8 cellular contexts compared by ENCODE assay signal in the genomic region with DNA sequence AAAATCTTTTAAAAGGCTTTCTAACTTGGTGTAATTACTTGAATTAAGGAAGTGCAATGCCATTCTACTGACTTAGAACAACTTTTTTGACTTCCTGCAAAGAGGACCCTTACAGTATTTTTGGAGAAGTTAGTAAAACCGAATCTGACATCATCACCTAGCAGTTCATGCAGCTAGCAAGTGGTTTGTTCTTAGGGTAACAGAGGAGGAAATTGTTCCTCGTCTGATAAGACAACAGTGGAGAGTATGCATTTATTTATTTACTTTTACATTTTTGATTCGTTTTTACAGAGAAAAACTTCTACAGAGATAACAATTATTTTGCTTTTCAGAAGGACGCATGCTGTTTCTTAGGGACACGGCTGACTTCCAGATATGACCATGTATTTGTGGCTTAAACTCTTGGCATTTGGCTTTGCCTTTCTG. TPM values are rescaled to one million over a fixed set of nuclear protein-coding genes. Genes with fewer than 3 reads are reported as not detected.
DNase-seq lines count a peak whose midpoint lies in the region; ATAC-seq and TF ChIP-seq lines count a peak whose summit lies in the region.

A gene with protein sequence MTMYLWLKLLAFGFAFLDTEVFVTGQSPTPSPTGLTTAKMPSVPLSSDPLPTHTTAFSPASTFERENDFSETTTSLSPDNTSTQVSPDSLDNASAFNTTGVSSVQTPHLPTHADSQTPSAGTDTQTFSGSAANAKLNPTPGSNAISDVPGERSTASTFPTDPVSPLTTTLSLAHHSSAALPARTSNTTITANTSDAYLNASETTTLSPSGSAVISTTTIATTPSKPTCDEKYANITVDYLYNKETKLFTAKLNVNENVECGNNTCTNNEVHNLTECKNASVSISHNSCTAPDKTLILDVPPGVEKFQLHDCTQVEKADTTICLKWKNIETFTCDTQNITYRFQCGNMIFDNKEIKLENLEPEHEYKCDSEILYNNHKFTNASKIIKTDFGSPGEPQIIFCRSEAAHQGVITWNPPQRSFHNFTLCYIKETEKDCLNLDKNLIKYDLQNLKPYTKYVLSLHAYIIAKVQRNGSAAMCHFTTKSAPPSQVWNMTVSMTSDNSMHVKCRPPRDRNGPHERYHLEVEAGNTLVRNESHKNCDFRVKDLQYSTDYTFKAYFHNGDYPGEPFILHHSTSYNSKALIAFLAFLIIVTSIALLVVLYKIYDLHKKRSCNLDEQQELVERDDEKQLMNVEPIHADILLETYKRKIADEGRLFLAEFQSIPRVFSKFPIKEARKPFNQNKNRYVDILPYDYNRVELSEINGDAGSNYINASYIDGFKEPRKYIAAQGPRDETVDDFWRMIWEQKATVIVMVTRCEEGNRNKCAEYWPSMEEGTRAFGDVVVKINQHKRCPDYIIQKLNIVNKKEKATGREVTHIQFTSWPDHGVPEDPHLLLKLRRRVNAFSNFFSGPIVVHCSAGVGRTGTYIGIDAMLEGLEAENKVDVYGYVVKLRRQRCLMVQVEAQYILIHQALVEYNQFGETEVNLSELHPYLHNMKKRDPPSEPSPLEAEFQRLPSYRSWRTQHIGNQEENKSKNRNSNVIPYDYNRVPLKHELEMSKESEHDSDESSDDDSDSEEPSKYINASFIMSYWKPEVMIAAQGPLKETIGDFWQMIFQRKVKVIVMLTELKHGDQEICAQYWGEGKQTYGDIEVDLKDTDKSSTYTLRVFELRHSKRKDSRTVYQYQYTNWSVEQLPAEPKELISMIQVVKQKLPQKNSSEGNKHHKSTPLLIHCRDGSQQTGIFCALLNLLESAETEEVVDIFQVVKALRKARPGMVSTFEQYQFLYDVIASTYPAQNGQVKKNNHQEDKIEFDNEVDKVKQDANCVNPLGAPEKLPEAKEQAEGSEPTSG (N-terminal part only) (plus strand): TSS at position 147 of the 426 bp plus-strand sequence. CDS start 229 bp downstream, at position 376.

- peaks cover 0 to under 1% (median 0%) of the 10 kb centered on the region in 7 donors for H3K9me3 Mint-ChIP-seq in CD4-positive, CD25-positive, alpha-beta regulatory T cell
- no peaks in the 10 kb centered on the region for H3K9me3 Mint-ChIP-seq in activated CD4-positive, alpha-beta memory T cell treated with anti-CD3 and anti-CD28 coated beads, Interleukin-2, amount 10 ng/mL, durations not matched to agents 7 days and 5 days

- no peak for TF ChIP-seq CTCF in lower leg skin (IDR thresholded peaks at IDR 0.05)

- H3K4me1 Mint-ChIP-seq in CD4-positive, CD25-positive, alpha-beta regulatory T cell, result peaks cover 28 to 49% (median 36%) of the 10 kb centered on the region in 4 donors
- peaks cover 50% of the 10 kb centered on the region for H3K4me1 Mint-ChIP-seq in activated CD4-positive, alpha-beta memory T cell treated with anti-CD3 and anti-CD28 coated beads, Interleukin-2, amount 10 ng/mL, durations not matched to agents 7 days and 5 days

- H3K36me3 ChIP-seq in CD4-positive, CD25-positive, alpha-beta regulatory T cell (ENCODE audit: control insufficient read depth, insufficient read depth, low read length), result peaks cover 16% of the 10 kb centered on the region
- H3K36me3 ChIP-seq in mucosa of stomach (ENCODE audit: control insufficient read depth, insufficient read depth, low read length), result no peaks in the 10 kb centered on the region

- no peaks in the 10 kb centered on the region for H3K9me3 ChIP-seq in CD4-positive, CD25-positive, alpha-beta regulatory T cell (ENCODE audit: control insufficient read depth in 2 of 2, low read length in 2 of 2)
- no peaks in the 10 kb centered on the region for H3K9me3 ChIP-seq in mucosa of stomach (ENCODE audit: control insufficient read depth, low read length)

- H3K4me3 Mint-ChIP-seq in CD4-positive, CD25-positive, alpha-beta regulatory T cell, result peak within 1 kb of the TSS; percentile 92 to 98 (median 92)
- peak within 1 kb of the TSS; percentile 94 for H3K4me3 Mint-ChIP-seq in activated CD4-positive, alpha-beta memory T cell treated with anti-CD3 and anti-CD28 coated beads, Interleukin-2, amount 10 ng/mL, durations not matched to agents 7 days and 5 days

- H3K36me3 Mint-ChIP-seq in CD4-positive, CD25-positive, alpha-beta regulatory T cell, result peaks cover 30% of the 10 kb centered on the region
- peaks cover 53% of the 10 kb centered on the region for H3K36me3 Mint-ChIP-seq in activated CD4-positive, alpha-beta memory T cell treated with anti-CD3 and anti-CD28 coated beads, Interleukin-2, amount 10 ng/mL, durations not matched to agents 7 days and 5 days (ENCODE audit: low read depth)

- intact Hi-C loops in lower leg skin (cut with DNase I; ENCODE audit: low total_unique reads), result no loop called here

- peaks cover 63% of the 10 kb centered on the region for H3K4me1 ChIP-seq in CD4-positive, CD25-positive, alpha-beta regulatory T cell (ENCODE audit: control insufficient read depth, insufficient read depth, low read length, poor library complexity, severe bottlenecking)
- no peaks in the 10 kb centered on the region for H3K4me1 ChIP-seq in mucosa of stomach (ENCODE audit: control insufficient read depth, insufficient read depth, low read length)

- WGBS in lower leg skin, 2 donors, result 62 to 67% methylated on average over 5 of the region's 5 CpGs

- H3K27me3 Mint-ChIP-seq in CD4-positive, CD25-positive, alpha-beta regulatory T cell, result no peaks in the 10 kb centered on the region
- H3K27me3 Mint-ChIP-seq in activated CD4-positive, alpha-beta memory T cell treated with anti-CD3 and anti-CD28 coated beads, Interleukin-2, amount 10 ng/mL, durations not matched to agents 7 days and 5 days, result no peaks in the 10 kb centered on the region

- peak within 1 kb of the TSS; percentile 97 for H3K27ac ChIP-seq in CD4-positive, CD25-positive, alpha-beta regulatory T cell (ENCODE audit: insufficient read depth, low read length, poor library complexity, severe bottlenecking)

- peak in 1 of 2 donors; percentile 28 for TF ChIP-seq POLR2A in lower leg skin (IDR thresholded peaks at IDR 0.05)

- peak within 1 kb of the TSS; percentile 25 for H3K9ac ChIP-seq in mucosa of stomach (ENCODE audit: low read length)

- CTCF ChIA-PET in activated CD4-positive, alpha-beta memory T cell treated with anti-CD3 and anti-CD28 coated beads, Interleukin-2, amount 10 ng/mL, durations not matched to agents 7 days and 5 days (lab: Charles Lee), result interaction anchor here (1.1 to 7.9 kb wide), 5 partner anchors 11 to 82 kb away, joined by 3 to 99 read pairs (median 5); no protein-coding TSS in a partner anchor

- peak within 1 kb of the TSS; percentile 100 for H3K4me3 ChIP-seq in CD4-positive, CD25-positive, alpha-beta regulatory T cell (ENCODE audit: low read depth, low read length)
- H3K4me3 ChIP-seq in mucosa of stomach (ENCODE audit: low read length) (no peak within 1 kb of the TSS), lower leg skin (ENCODE audit: low read depth, poor library complexity, severe bottlenecking) (no peak within 1 kb of the TSS)

- POLR2A ChIA-PET in activated CD4-positive, alpha-beta memory T cell treated with anti-CD3 and anti-CD28 coated beads, Interleukin-2, amount 10 ng/mL, durations not matched to agents 7 days and 5 days (lab: Charles Lee), result interaction anchor here (0.8 to 12.5 kb wide), 23 partner anchors 9 to 863 kb away, joined by 3 to 512 read pairs (median 10); partner anchors contain the start of gene DENND1B

- H3K27me3 ChIP-seq in CD4-positive, CD25-positive, alpha-beta regulatory T cell (ENCODE audit: control insufficient read depth, insufficient read depth, low read length), result no peaks in the 10 kb centered on the region
- H3K27me3 ChIP-seq in mucosa of stomach (ENCODE audit: control insufficient read depth, insufficient read depth, low read length), result no peaks in the 10 kb centered on the region

- peak within 1 kb of the TSS; percentile 92 to 97 (median 95) for H3K27ac Mint-ChIP-seq in CD4-positive, CD25-positive, alpha-beta regulatory T cell
- H3K27ac Mint-ChIP-seq in activated CD4-positive, alpha-beta memory T cell treated with anti-CD3 and anti-CD28 coated beads, Interleukin-2, amount 10 ng/mL, durations not matched to agents 7 days and 5 days, result peak within 1 kb of the TSS; percentile 98

- peak; percentile 56 to 69 for ATAC-seq in CD4-positive, CD25-positive, alpha-beta regulatory T cell (ENCODE audit: low read depth in 2 of 2)
- peak; percentile 76 for ATAC-seq in GM19351 (IDR thresholded peaks at IDR 0.05; ENCODE audit: unreplicated experiment)
- ATAC-seq in HG03342 (IDR thresholded peaks at IDR 0.05; ENCODE audit: unreplicated experiment), result peak; percentile 72

- DNase-seq in CD4-positive, CD25-positive, alpha-beta regulatory T cell, result peak in 2 of 3 donors; percentile 62 to 92
- DNase-seq in activated CD4-positive, alpha-beta memory T cell treated with anti-CD3 and anti-CD28 coated beads, Interleukin-2, amount 10 ng/mL, durations not matched to agents 7 days and 5 days, result no peak
- DNase-seq in NCI-H1930 (lab: John Stamatoyannopoulos, UW), result no peak
- no peak for DNase-seq in GM19240 (ENCODE audit: insufficient read length, low spot score)
- DNase-seq in lower leg skin (ENCODE audit: low spot score in 2 of 2), result no peak

RNA-seq across cellular contexts. Expression of the gene that starts here (rescaled TPM):
- 946 TPM for total RNA-seq in CD4-positive, CD25-positive, alpha-beta regulatory T cell
- polyA plus RNA-seq in CD4-positive, CD25-positive, alpha-beta regulatory T cell, result 1,000 to 10,000 TPM; 1,055 to 1,099 (median 1,073) TPM
- 100 to 1,000 TPM; 724 to 731 TPM for total RNA-seq in activated CD4-positive, alpha-beta memory T cell treated with anti-CD3 and anti-CD28 coated beads, Interleukin-2, amount 10 ng/mL, durations not matched to agents 7 days and 5 days
- total RNA-seq in lower leg skin, result 1 to 10 TPM; 4.0 to 8.3 (median 4.7) TPM

Comparison
In these comparisons a context has a peak if more than half of its experiments do, and no peak if none do; other contexts are left out.
1. RNA of the gene that starts here (total RNA-seq): 946 TPM in CD4-positive, CD25-positive, alpha-beta regulatory T cell (single experiment) and 724 to 731 TPM in activated CD4-positive, alpha-beta memory T cell treated with anti-CD3 and anti-CD28 coated beads, Interleukin-2, amount 10 ng/mL, durations not matched to agents 7 days and 5 days; 4.0 to 8.3 TPM in lower leg skin; every median in the first group is over 10 times any median in the second.
2. DNase-seq: peak in CD4-positive, CD25-positive, alpha-beta regulatory T cell (2 of 3); none in activated CD4-positive, alpha-beta memory T cell treated with anti-CD3 and anti-CD28 coated beads, Interleukin-2, amount 10 ng/mL, durations not matched to agents 7 days and 5 days (single experiment), NCI-H1930 (0 of 2), GM19240 (single experiment) and lower leg skin (0 of 2).
3. Peak in every context shown above with its lines, with median percentiles within 50 percentile points of each other: ATAC-seq.